Comparison of ENCODE assay signal across 38 cellular contexts in genomic region chr20:20557406-20557805, GRCh38.
"Had no signal": no experiment of that assay in that cellular context is flagged by ENCODE, and none has a peak within 500 bp of the region (broad histone marks: within the 10 kb centered on the region; RNA-seq: fewer than 3 reads in every experiment).

No MANE protein-coding gene starts in this region.

- H3K36me3 ChIP-seq: adrenal gland, brain microvascular endothelial cell, breast epithelium, cardiac muscle cell had no signal

- H3K27ac ChIP-seq: adrenal gland, ascending aorta, body of pancreas, brain microvascular endothelial cell, breast epithelium, cardiac muscle cell had no signal

- H3K4me1 Mint-ChIP-seq: activated naive CD4-positive, alpha-beta T cell treated with anti-CD3 and anti-CD28 coated beads, Interleukin-2, amount 10 ng/mL, durations not matched to agents 7 days and 5 days; activated naive CD4-positive, alpha-beta T cell treated with anti-CD3 and anti-CD28 coated beads, Interleukin-2, amount 50 U/mL, for 24 hours; activated naive CD8-positive, alpha-beta T cell treated with anti-CD3 and anti-CD28 coated beads, Interleukin-2, amount 10 ng/mL, durations not matched to agents 7 days and 5 days; activated T-helper 17 cell treated with anti-CD3 and anti-CD28 coated beads, Interleukin-2, amount 50 U/mL, for 72 hours; central memory CD8-positive, alpha-beta T cell had no signal

- H3K9me3 ChIP-seq: adrenal gland, ascending aorta, body of pancreas had no signal

- H3K4me1 ChIP-seq: adrenal gland, ascending aorta, body of pancreas, breast epithelium had no signal

- H3K4me3 ChIP-seq: adrenal gland, ascending aorta, body of pancreas, breast epithelium, cardiac muscle cell had no signal

- H3K9me3 Mint-ChIP-seq: activated naive CD4-positive, alpha-beta T cell treated with anti-CD3 and anti-CD28 coated beads, Interleukin-2, amount 50 U/mL, for 24 hours; activated naive CD4-positive, alpha-beta T cell treated with anti-CD3 and anti-CD28 coated beads, Interleukin-2, amount 50 U/mL, for 72 hours; activated naive CD8-positive, alpha-beta T cell treated with anti-CD3 and anti-CD28 coated beads for 36 hours; activated naive CD8-positive, alpha-beta T cell treated with anti-CD3 and anti-CD28 coated beads, Interleukin-2, amount 10 ng/mL, durations not matched to agents 7 days and 5 days; activated T-cell treated with anti-CD3 and anti-CD28 coated beads, Interleukin-2, amount 50 U/mL, for 72 hours; activated T-helper 17 cell treated with anti-CD3 and anti-CD28 coated beads, Interleukin-2, amount 50 U/mL, for 72 hours; activated T-helper 2 cell treated with anti-CD3 and anti-CD28 coated beads, Interferon-gamma antibody, Interleukin-2, Interleukin-4, amounts not matched to agents 10 μg/mL and 5 μg/mL and 100 μg/mL, durations not matched to agents 14 hours and 24 hours and 36 hours; central memory CD8-positive, alpha-beta T cell had no signal

- ATAC-seq: activated naive CD4-positive, alpha-beta T cell treated with anti-CD3 and anti-CD28 coated beads, Interleukin-2, amount 50 U/mL, for 72 hours; activated naive CD8-positive, alpha-beta T cell treated with anti-CD3 and anti-CD28 coated beads, Interleukin-2, amount 50 U/mL, for 24 hours; activated T-cell treated with anti-CD3 and anti-CD28 coated beads, Interleukin-2, amount 50 U/mL, for 4 hours; activated T-cell treated with anti-CD3 and anti-CD28 coated beads, Interleukin-2, amount 50 U/mL, for 72 hours; activated T-helper 17 cell treated with anti-CD3 and anti-CD28 coated beads, Interleukin-2, amount 50 U/mL, for 72 hours; body of pancreas had no signal

- H3K27me3 Mint-ChIP-seq: activated naive CD4-positive, alpha-beta T cell treated with anti-CD3 and anti-CD28 coated beads, Interleukin-2, amount 10 ng/mL, durations not matched to agents 7 days and 5 days; activated naive CD4-positive, alpha-beta T cell treated with anti-CD3 and anti-CD28 coated beads, Interleukin-2, amount 50 U/mL, for 24 hours; activated naive CD8-positive, alpha-beta T cell; activated naive CD8-positive, alpha-beta T cell treated with anti-CD3 and anti-CD28 coated beads for 36 hours; activated naive CD8-positive, alpha-beta T cell treated with anti-CD3 and anti-CD28 coated beads, Interleukin-2, amount 10 ng/mL, durations not matched to agents 7 days and 5 days; activated naive CD8-positive, alpha-beta T cell treated with anti-CD3 and anti-CD28 coated beads, Interleukin-2, amount 50 U/mL, for 24 hours; activated T-cell treated with anti-CD3 and anti-CD28 coated beads, Interleukin-2, amount 50 U/mL, for 24 hours; activated T-helper 17 cell treated with anti-CD3 and anti-CD28 coated beads, Interleukin-2, amount 50 U/mL, for 72 hours; brain; central memory CD8-positive, alpha-beta T cell had no signal

- H3K4me3 Mint-ChIP-seq: activated naive CD4-positive, alpha-beta T cell treated with anti-CD3 and anti-CD28 coated beads for 36 hours; activated naive CD4-positive, alpha-beta T cell treated with anti-CD3 and anti-CD28 coated beads, Interleukin-2, amount 10 ng/mL, durations not matched to agents 7 days and 5 days; activated naive CD4-positive, alpha-beta T cell treated with anti-CD3 and anti-CD28 coated beads, Interleukin-2, amount 50 U/mL, for 24 hours; activated naive CD8-positive, alpha-beta T cell; activated naive CD8-positive, alpha-beta T cell treated with anti-CD3 and anti-CD28 coated beads for 36 hours; activated naive CD8-positive, alpha-beta T cell treated with anti-CD3 and anti-CD28 coated beads, Interleukin-2, amount 10 ng/mL, durations not matched to agents 7 days and 5 days; activated naive CD8-positive, alpha-beta T cell treated with anti-CD3 and anti-CD28 coated beads, Interleukin-2, amount 50 U/mL, for 24 hours; activated T-cell treated with anti-CD3 and anti-CD28 coated beads, Interleukin-2, amount 50 U/mL, for 24 hours; activated T-cell treated with anti-CD3 and anti-CD28 coated beads, Interleukin-2, amount 50 U/mL, for 4 hours; activated T-cell treated with anti-CD3 and anti-CD28 coated beads, Interleukin-2, amount 50 U/mL, for 72 hours; activated T-helper 1 cell treated with anti-CD3 and anti-CD28 coated beads, Interleukin-12 subunit alpha, Interleukin-12 subunit beta, Interleukin-2, Interleukin-4 antibody, amounts not matched to agents 30 ng/mL and 10 ng/mL and 1 ng/mL, durations not matched to agents 14 hours and 24 hours and 36 hours; activated T-helper 17 cell treated with anti-CD3 and anti-CD28 coated beads, Interleukin-2, amount 50 U/mL, for 72 hours; brain; central memory CD8-positive, alpha-beta T cell had no signal

- H3K27ac Mint-ChIP-seq: activated naive CD4-positive, alpha-beta T cell treated with anti-CD3 and anti-CD28 coated beads for 36 hours; activated naive CD4-positive, alpha-beta T cell treated with anti-CD3 and anti-CD28 coated beads, Interleukin-2, amount 10 ng/mL, durations not matched to agents 7 days and 5 days; activated naive CD4-positive, alpha-beta T cell treated with anti-CD3 and anti-CD28 coated beads, Interleukin-2, amount 50 U/mL, for 24 hours; activated naive CD4-positive, alpha-beta T cell treated with anti-CD3 and anti-CD28 coated beads, Interleukin-2, amount 50 U/mL, for 72 hours; activated naive CD8-positive, alpha-beta T cell; activated naive CD8-positive, alpha-beta T cell treated with anti-CD3 and anti-CD28 coated beads for 36 hours; activated naive CD8-positive, alpha-beta T cell treated with anti-CD3 and anti-CD28 coated beads, Interleukin-2, amount 10 ng/mL, durations not matched to agents 7 days and 5 days; activated naive CD8-positive, alpha-beta T cell treated with anti-CD3 and anti-CD28 coated beads, Interleukin-2, amount 50 U/mL, for 24 hours; activated T-cell treated with anti-CD3 and anti-CD28 coated beads, Interleukin-2, amount 50 U/mL, for 24 hours; activated T-cell treated with anti-CD3 and anti-CD28 coated beads, Interleukin-2, amount 50 U/mL, for 72 hours; activated T-helper 1 cell treated with anti-CD3 and anti-CD28 coated beads, Interleukin-12 subunit alpha, Interleukin-12 subunit beta, Interleukin-2, Interleukin-4 antibody, amounts not matched to agents 30 ng/mL and 10 ng/mL and 1 ng/mL, durations not matched to agents 14 hours and 24 hours and 36 hours; activated T-helper 17 cell treated with anti-CD3 and anti-CD28 coated beads, Interleukin-2, amount 50 U/mL, for 72 hours; activated T-helper 2 cell treated with anti-CD3 and anti-CD28 coated beads, Interferon-gamma antibody, Interleukin-2, Interleukin-4, amounts not matched to agents 10 μg/mL and 5 μg/mL and 100 μg/mL, durations not matched to agents 14 hours and 24 hours and 36 hours; brain had no signal

- H3K27me3 ChIP-seq: adrenal gland, ascending aorta, body of pancreas, brain microvascular endothelial cell, breast epithelium, cardiac muscle cell had no signal

- DNase-seq: activated effector memory CD4-positive, alpha-beta T cell treated with anti-CD3 and anti-CD28 coated beads, Interleukin-2, amount 50 U/mL, for 16 hours; activated effector memory CD4-positive, alpha-beta T cell treated with Interleukin-2 at 50 U/mL for 16 hours; activated gamma-delta T cell; activated gamma-delta T cell treated with Interleukin-2 at 50 U/mL for 16 hours; activated naive CD4-positive, alpha-beta T cell; activated naive CD4-positive, alpha-beta T cell treated with anti-CD3 and anti-CD28 coated beads for 36 hours; activated naive CD4-positive, alpha-beta T cell treated with anti-CD3 and anti-CD28 coated beads, Interleukin-2, amount 10 ng/mL, durations not matched to agents 7 days and 5 days; activated naive CD4-positive, alpha-beta T cell treated with anti-CD3 and anti-CD28 coated beads, Interleukin-2, amount 50 U/mL, for 16 hours; activated naive CD4-positive, alpha-beta T cell treated with Interleukin-2 at 50 U/mL for 16 hours; activated naive CD8-positive, alpha-beta T cell treated with anti-CD3 and anti-CD28 coated beads for 36 hours; activated naive CD8-positive, alpha-beta T cell treated with anti-CD3 and anti-CD28 coated beads, Interleukin-2, amount 10 ng/mL, durations not matched to agents 7 days and 5 days; activated naive CD8-positive, alpha-beta T cell treated with anti-CD3 and anti-CD28 coated beads, Interleukin-2, amount 50 U/mL, for 24 hours; activated T-cell treated with anti-CD3 and anti-CD28 coated beads, Interleukin-2, amount 50 U/mL, for 1 hour; activated T-cell treated with anti-CD3 and anti-CD28 coated beads, Interleukin-2, amount 50 U/mL, for 24 hours; activated T-cell treated with anti-CD3 and anti-CD28 coated beads, Interleukin-2, amount 50 U/mL, for 4 hours; activated T-cell treated with anti-CD3 and anti-CD28 coated beads, Interleukin-2, amount 50 U/mL, for 48 hours; activated T-cell treated with anti-CD3 and anti-CD28 coated beads, Interleukin-2, amount 50 U/mL, for 72 hours; adrenal gland; amniotic stem cell; amygdala; anterior cingulate cortex; aorta; body of pancreas; brain microvascular endothelial cell; caudate nucleus; central memory CD4-positive, alpha-beta T cell; cerebellar nuclear complex had no signal
